2 cellular contexts compared by ENCODE assay signal in the genomic region with DNA sequence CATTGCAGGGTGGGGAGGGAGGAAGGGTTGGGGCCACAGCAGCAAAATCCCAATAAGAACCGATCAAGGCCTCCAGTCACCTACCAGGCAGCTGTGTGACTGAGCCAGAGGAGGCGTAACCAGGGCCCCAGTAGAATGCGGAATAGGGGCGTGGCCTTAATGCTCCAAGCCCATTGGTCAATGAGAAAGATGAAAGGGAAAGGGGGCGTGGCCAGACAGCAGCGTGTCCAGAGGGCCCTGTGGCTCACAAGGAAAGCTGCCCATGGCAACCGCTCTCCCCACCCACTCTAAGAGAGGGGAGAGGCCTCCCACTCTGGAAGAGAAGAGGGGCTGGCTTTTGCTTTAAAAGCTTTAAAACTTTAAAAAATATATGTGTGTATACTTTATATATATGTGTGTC. TPM values are rescaled to one million over a fixed set of nuclear protein-coding genes. Genes with fewer than 3 reads are reported as not detected.
"Had no signal": no experiment of that assay in that cellular context is flagged by ENCODE, and none has a peak within 500 bp of the region (broad histone marks: within the 10 kb centered on the region; RNA-seq: fewer than 3 reads in every experiment).

A gene with protein sequence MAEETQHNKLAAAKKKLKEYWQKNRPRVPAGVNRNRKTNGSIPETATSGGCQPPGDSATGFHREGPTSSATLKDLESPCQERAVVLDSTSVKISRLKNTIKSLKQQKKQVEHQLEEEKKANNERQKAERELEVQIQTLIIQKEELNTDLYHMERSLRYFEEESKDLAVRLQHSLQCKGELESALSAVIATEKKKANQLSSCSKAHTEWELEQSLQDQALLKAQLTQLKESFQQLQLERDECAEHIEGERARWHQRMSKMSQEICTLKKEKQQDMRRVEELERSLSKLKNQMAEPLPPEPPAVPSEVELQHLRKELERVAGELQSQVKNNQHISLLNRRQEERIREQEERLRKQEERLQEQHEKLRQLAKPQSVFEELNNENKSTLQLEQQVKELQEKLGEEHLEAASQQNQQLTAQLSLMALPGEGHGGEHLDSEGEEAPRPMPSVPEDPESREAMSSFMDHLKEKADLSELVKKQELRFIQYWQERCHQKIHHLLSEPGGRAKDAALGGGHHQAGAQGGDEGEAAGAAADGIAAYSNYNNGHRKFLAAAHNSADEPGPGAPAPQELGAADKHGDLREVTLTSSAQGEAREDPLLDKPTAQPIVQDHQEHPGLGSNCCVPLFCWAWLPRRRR (minus strand): TSS at position 101 of the 400 bp plus-strand sequence. CDS start 98 bp downstream, at position 3.

RNA-seq across cellular contexts. Expression of the gene that starts here (rescaled TPM):
- total RNA-seq: foreskin keratinocyte, glomerular endothelial cell had no signal
